ENCODE assay signal across 18 cellular contexts in the genomic region with DNA sequence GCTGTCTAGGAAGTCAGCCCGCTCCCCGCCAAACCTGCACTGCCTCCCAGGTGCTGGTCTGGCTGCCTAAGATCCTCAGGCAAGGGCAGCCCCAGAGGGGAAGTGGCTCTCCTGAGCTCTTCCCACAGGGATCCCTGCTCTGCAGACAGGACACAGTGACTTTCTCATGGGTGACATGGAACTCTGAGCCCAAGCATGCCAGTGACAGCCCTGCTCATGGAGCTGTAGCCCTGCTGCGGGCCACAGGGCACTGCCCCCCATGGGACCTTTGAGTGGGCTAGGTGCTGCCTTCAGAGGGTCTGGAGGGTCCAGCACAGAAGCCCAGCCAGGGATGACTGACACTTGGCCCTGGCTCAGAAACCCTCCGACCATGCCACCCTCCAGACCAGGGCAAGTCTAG.
"Had no signal": no experiment of that assay in that cellular context is flagged by ENCODE, and none has a peak within 500 bp of the region (broad histone marks: within the 10 kb centered on the region; RNA-seq: fewer than 3 reads in every experiment).

No MANE protein-coding gene starts in this region.

- H3K36me3 ChIP-seq: SJSA1 had no signal

- H3K9me3 ChIP-seq: SJSA1 had no signal

- DNase-seq: KBM-7, NCI-H1092, NCI-H1105 treated with DMSO at 0.1 percent for 48 hours, NCI-H1417 treated with DMSO at 0.1 percent for 48 hours, NCI-H146, NCI-H1694 treated with DMSO at 0.1 percent for 48 hours, NCI-H1930, NCI-H2081, NCI-H2107, NCI-H2227 treated with DMSO at 0.1 percent for 48 hours, NCI-H524, NCI-H526 treated with DMSO at 0.1 percent for 48 hours, NCI-H748 treated with DMSO at 0.1 percent for 48 hours, Right ventricle myocardium superior, RPMI8226, SIG-M5 had no signal

- H3K4me3 ChIP-seq: SJSA1, SK-N-MC had no signal

- H3K4me1 ChIP-seq: SJSA1 had no signal

- H3K27ac ChIP-seq: SJSA1, SK-N-MC had no signal

- H3K27me3 ChIP-seq: SJSA1 had no signal
